9 cellular contexts compared by ENCODE assay signal in the genomic region with DNA sequence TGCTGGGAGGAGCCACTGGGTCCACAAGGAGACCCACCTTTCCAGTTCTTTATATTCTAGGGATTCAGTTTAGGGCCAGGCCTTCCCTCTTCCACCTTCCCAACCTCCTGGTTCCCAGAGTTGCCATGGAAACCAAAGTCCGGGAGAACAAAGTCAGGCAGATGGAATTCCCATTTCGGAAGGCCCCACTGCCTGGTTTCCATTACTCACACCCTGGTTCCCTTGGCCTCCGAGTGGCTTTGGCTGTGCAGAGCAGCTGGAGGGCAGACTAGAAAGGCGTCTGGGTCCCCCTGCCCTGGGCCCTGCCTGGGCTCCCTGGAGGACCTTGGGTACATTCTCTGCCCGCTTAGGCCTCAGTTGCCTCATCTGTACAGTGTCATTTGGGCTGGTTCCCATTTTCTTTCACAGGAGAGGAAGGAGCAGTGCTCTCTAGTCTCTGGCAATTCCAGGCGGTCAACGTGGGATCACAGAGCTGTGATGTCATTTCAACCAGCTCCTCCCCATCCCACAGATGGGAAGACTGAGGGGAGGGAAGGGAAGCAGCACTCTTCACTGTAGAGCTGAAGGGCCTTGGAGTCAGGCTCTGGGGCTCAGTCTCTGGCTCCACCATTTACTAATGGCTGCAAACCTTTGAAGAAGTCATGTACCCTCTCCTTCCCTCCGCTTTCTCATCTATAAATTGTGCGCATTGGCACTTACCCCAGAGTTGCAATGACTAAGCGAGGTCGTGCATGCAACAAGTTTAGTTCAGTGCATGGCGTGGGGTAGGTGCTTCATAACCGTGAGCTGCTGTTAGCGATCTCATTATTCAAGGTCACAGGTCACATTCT.
A peak's percentile ranks its signal among the peaks of the same experiment; 100 is the strongest.
DNase-seq lines count a peak whose midpoint lies in the region; ATAC-seq and TF ChIP-seq lines count a peak whose summit lies in the region.
"Had no signal": no experiment of that assay in that cellular context is flagged by ENCODE, and none has a peak within 500 bp of the region (broad histone marks: within the 10 kb centered on the region; RNA-seq: fewer than 3 reads in every experiment).

No MANE protein-coding gene starts in this region.

- H3K4me1 Mint-ChIP-seq in HFFc6 (ENCODE audit: low read depth) (peaks cover 90% of the 10 kb centered on the region), brain (peaks cover 82% of the 10 kb centered on the region)
- H3K4me1 Mint-ChIP-seq: activated naive CD4-positive, alpha-beta T cell treated with anti-CD3 and anti-CD28 coated beads, Interleukin-2, amount 50 U/mL, for 24 hours had no signal

- H3K9me3 ChIP-seq in thoracic aorta (no peaks in the 10 kb centered on the region), sigmoid colon (no peaks in the 10 kb centered on the region)

- ATAC-seq in thoracic aorta (ENCODE audit: insufficient number of reproducible peaks, low FRiP score, low read depth) (peak; percentile 8), GM21381 (IDR thresholded peaks at IDR 0.05; ENCODE audit: unreplicated experiment) (no peak), GM18505 (IDR thresholded peaks at IDR 0.05; ENCODE audit: unreplicated experiment) (no peak)

- no peaks in the 10 kb centered on the region for H3K9me3 Mint-ChIP-seq in HFFc6
- no peaks in the 10 kb centered on the region for H3K9me3 Mint-ChIP-seq in brain
- H3K9me3 Mint-ChIP-seq: activated naive CD4-positive, alpha-beta T cell treated with anti-CD3 and anti-CD28 coated beads, Interleukin-2, amount 50 U/mL, for 24 hours had no signal

- H3K27me3 Mint-ChIP-seq in HFFc6 (ENCODE audit: insufficient read depth) (peaks cover 7% of the 10 kb centered on the region; the same call in 1 of the 2 replicates), brain (no peaks in the 10 kb centered on the region)
- H3K27me3 Mint-ChIP-seq: activated naive CD4-positive, alpha-beta T cell treated with anti-CD3 and anti-CD28 coated beads, Interleukin-2, amount 50 U/mL, for 24 hours had no signal

- peak overlapping the region; percentile 44 for H3K4me3 Mint-ChIP-seq in HFFc6
- peak overlapping the region in 1 of 5 experiments; percentile 51 for H3K4me3 Mint-ChIP-seq in brain
- H3K4me3 Mint-ChIP-seq: activated naive CD4-positive, alpha-beta T cell treated with anti-CD3 and anti-CD28 coated beads, Interleukin-2, amount 50 U/mL, for 24 hours had no signal

- H3K36me3 Mint-ChIP-seq in HFFc6 (ENCODE audit: low read depth): peaks cover 25% of the 10 kb centered on the region
- peaks cover 26% of the 10 kb centered on the region for H3K36me3 Mint-ChIP-seq in brain

- H3K4me1 ChIP-seq in thoracic aorta (ENCODE audit: control insufficient read depth in 1 of 2, low read depth in 2 of 2) (peaks cover 69 to 90% of the 10 kb centered on the region in 2 donors), sigmoid colon (peaks cover 0 to 61% (median 44%) of the 10 kb centered on the region in 4 donors)

- TF ChIP-seq CTCF in HFFc6 (IDR thresholded peaks at IDR 0.05) (no peak), brain (conservative IDR thresholded peaks at IDR 0.05) (no peak), thoracic aorta (IDR thresholded peaks at IDR 0.05) (no peak), sigmoid colon (IDR thresholded peaks at IDR 0.05) (no peak)

- H3K36me3 ChIP-seq in thoracic aorta (peaks cover 32% of the 10 kb centered on the region), sigmoid colon (peaks cover 5 to 26% (median 15%) of the 10 kb centered on the region in 4 donors)

- no peak for TF ChIP-seq EP300 in sigmoid colon (IDR thresholded peaks at IDR 0.05)

- TF ChIP-seq POLR2A in sigmoid colon (IDR thresholded peaks at IDR 0.05) (no peak), GM18505 (IDR thresholded peaks at IDR 0.05; ENCODE audit: borderline replicate concordance, extremely low read depth, insufficient read depth, insufficient read length) (no peak)

- H3K27me3 ChIP-seq in thoracic aorta (replicated peaks; ENCODE audit: insufficient read depth) (no peaks in the 10 kb centered on the region), sigmoid colon (no peaks in the 10 kb centered on the region)

- WGBS in sigmoid colon, 2 donors: 85 to 86% methylated on average over 14 of the region's 14 CpGs

- H3K27ac Mint-ChIP-seq in HFFc6: peak overlapping the region; percentile 93
- peak overlapping the region in 4 of 5 experiments; percentile 50 to 86 (median 64) for H3K27ac Mint-ChIP-seq in brain
- H3K27ac Mint-ChIP-seq: activated naive CD4-positive, alpha-beta T cell treated with anti-CD3 and anti-CD28 coated beads, Interleukin-2, amount 50 U/mL, for 24 hours had no signal

- H3K27ac ChIP-seq in thoracic aorta (peak overlapping the region; percentile 76 to 98), sigmoid colon (peak overlapping the region in 2 of 4 donors; percentile 11 to 22)

- intact Hi-C loops in sigmoid colon (cut with DNase I): no loop called here

- DNase-seq in HFFc6 (peak; percentile 92), iris pigment epithelial cell (ENCODE audit: low read depth) (peak; percentile 41), thoracic aorta (ENCODE audit: low spot score) (no peak), sigmoid colon (no peak)
- DNase-seq: hippocampal formation had no signal

- H3K4me3 ChIP-seq in thoracic aorta: no peak overlapping the region
- H3K4me3 ChIP-seq in sigmoid colon: no peak overlapping the region

Comparison
In these comparisons a context has a peak if more than half of its experiments do, and no peak if none do; other contexts are left out.
1. DNase-seq: peak in HFFc6 (single experiment) and iris pigment epithelial cell (single experiment); none in thoracic aorta (single experiment) and sigmoid colon (single experiment).